ENCODE assay signal across 24 cellular contexts in genomic region chr7:47548546-47548945, GRCh38. TPM values are rescaled to one million over a fixed set of nuclear protein-coding genes. Genes with fewer than 3 reads are reported as not detected.
DNase-seq lines count a peak whose midpoint lies in the region; ATAC-seq, FAIRE-seq and TF ChIP-seq lines count a peak whose summit lies in the region.
"Had no signal": no experiment of that assay in that cellular context is flagged by ENCODE, and none has a peak within 500 bp of the region (broad histone marks: within the 10 kb centered on the region; RNA-seq: fewer than 3 reads in every experiment).

No MANE protein-coding gene starts in this region.

- CTCF ChIA-PET in MCF 10A (lab: Yijun Ruan, JAX) (interaction anchor here (0.7 kb wide), 1 partner anchor 22 kb away, joined by 3 read pairs; no protein-coding TSS in a partner anchor), mammary epithelial cell (lab: Charles Lee; ENCODE audit: low non-redundant PET) (no interaction called here)

- dilution Hi-C loops in mammary epithelial cell (cut with HindIII; ENCODE audit: low sequenced_read_pairs), result loop anchor here (5.0 kb wide), 1 partner anchor 56 kb away; no protein-coding TSS in a partner anchor

- peak overlapping the region; percentile 75 for H3K27ac Mint-ChIP-seq in MCF 10A (ENCODE audit: low read depth, unreplicated experiment)
- H3K27ac Mint-ChIP-seq: CD8-positive, alpha-beta T cell had no signal

- H3K4me2 ChIP-seq in mammary epithelial cell (ENCODE audit: insufficient read depth, low read depth, low read length), result no peak overlapping the region
- no peak overlapping the region for H3K4me2 ChIP-seq in osteoblast (ENCODE audit: insufficient read depth, low read length)
- H3K4me2 ChIP-seq: BLaER1 had no signal

- H3K9me3 Mint-ChIP-seq in MCF 10A (ENCODE audit: unreplicated experiment), result no peaks in the 10 kb centered on the region
- H3K9me3 Mint-ChIP-seq: CD8-positive, alpha-beta T cell had no signal

- no peak for ATAC-seq in HG02759 (IDR thresholded peaks at IDR 0.05; ENCODE audit: unreplicated experiment)
- ATAC-seq: CD8-positive, alpha-beta T cell; SK-N-SH treated with all-trans-retinoic acid at 6 μM for 48 hours had no signal

- H3K36me3 ChIP-seq in mammary epithelial cell (ENCODE audit: insufficient read depth, low read length) (no peaks in the 10 kb centered on the region), kidney (ENCODE audit: control insufficient read depth in 1 of 2, insufficient read depth in 2 of 2, low read length in 2 of 2) (no peaks in the 10 kb centered on the region), osteoblast (ENCODE audit: insufficient read depth, low read length) (peaks cover 15% of the 10 kb centered on the region)

- H3K4me3 ChIP-seq in mammary epithelial cell (replicated peaks in 1 of 3; ENCODE audit: insufficient read depth in 1 of 3, low read depth in 2 of 3, low read length in 3 of 3), result no peak overlapping the region
- no peak overlapping the region for H3K4me3 ChIP-seq in kidney (ENCODE audit: low read length in 2 of 2)
- no peak overlapping the region for H3K4me3 ChIP-seq in osteoblast (ENCODE audit: insufficient read depth, low read length)
- H3K4me3 ChIP-seq: BLaER1 had no signal

- TF ChIP-seq CTCF in MCF 10A (IDR thresholded peaks at IDR 0.05; ENCODE audit: unreplicated experiment) (no peak), mammary epithelial cell (conservative IDR thresholded peaks at IDR 0.05 in 1 of 2, IDR thresholded peaks at IDR 0.05 in 1 of 2; ENCODE audit: extremely low read depth in 1 of 2, insufficient read depth in 1 of 2, low read depth in 1 of 2, low read length in 2 of 2) (no peak), kidney (IDR thresholded peaks at IDR 0.05; ENCODE audit: borderline replicate concordance, extremely low read depth, insufficient read depth) (no peak), osteoblast (IDR thresholded peaks at IDR 0.05; ENCODE audit: extremely low read depth, low read depth, low read length) (no peak)

- DNase-seq in MCF 10A (ENCODE audit: unreplicated experiment) (no peak), mammary epithelial cell (no peak), kidney (peak; percentile 46), osteoblast (ENCODE audit: insufficient read length, low spot score, missing footprints) (peak; percentile 13), KBM-7 (no peak), NCI-H1105 (lab: John Stamatoyannopoulos, UW) (no peak)
- no peak for DNase-seq in activated naive CD4-positive, alpha-beta T cell treated with anti-CD3 and anti-CD28 coated beads, Interleukin-2, amount 50 U/mL, for 16 hours
- DNase-seq: ACHN; Calu3; CD8-positive, alpha-beta T cell; NCI-H1092; NCI-H1436 treated with DMSO at 0.1 percent for 48 hours; NCI-H2029; NCI-H226; NCI-H510A treated with DMSO at 0.1 percent for 48 hours; NCI-H774; NK-92 treated with Interleukin-12 subunit alpha and Interleukin-12 subunit beta, amount 100 ng/mL, for 24 hours had no signal

- intact Hi-C loops in MCF 10A (cut with micrococcal nuclease) (no loop called here), mammary epithelial cell (cut with micrococcal nuclease) (no loop called here), kidney (cut with DNase I) (no loop called here)

- H3K9ac ChIP-seq in mammary epithelial cell (ENCODE audit: insufficient read depth, low read length) (no peak overlapping the region), kidney (ENCODE audit: low read length in 2 of 2) (no peak overlapping the region)
- H3K9ac ChIP-seq: BLaER1 had no signal

- POLR2A ChIA-PET in MCF 10A (lab: Yijun Ruan, JAX), result interaction anchor here (0.7 kb wide), 1 partner anchor 50 kb away, joined by 3 read pairs; no protein-coding TSS in a partner anchor

- in situ Hi-C loops in mammary epithelial cell (cut with MboI; ENCODE audit: low sequenced_read_pairs in 2 of 2) (no loop called here), KBM-7 (cut with MboI; ENCODE audit: low pct_unique_long_range_greater_than_20kb, low sequenced_read_pairs) (no loop called here)

- 91% methylated on average over 7 of the region's 8 CpGs for WGBS in mammary epithelial cell (ENCODE audit: low coverage, missing lambda C conversion rate)

- no peak overlapping the region for H3K4me3 Mint-ChIP-seq in MCF 10A (ENCODE audit: unreplicated experiment)
- H3K4me3 Mint-ChIP-seq: CD8-positive, alpha-beta T cell had no signal

- no peaks in the 10 kb centered on the region for H3K9me3 ChIP-seq in mammary epithelial cell (replicated peaks; ENCODE audit: insufficient read depth, low read length)
- no peaks in the 10 kb centered on the region for H3K9me3 ChIP-seq in kidney (ENCODE audit: control insufficient read depth in 1 of 2, low read length in 2 of 2)
- no peaks in the 10 kb centered on the region for H3K9me3 ChIP-seq in osteoblast (ENCODE audit: low read depth, low read length)

- H3K27ac ChIP-seq in mammary epithelial cell (ENCODE audit: insufficient read depth, low read depth, low read length), result no peak overlapping the region
- no peak overlapping the region for H3K27ac ChIP-seq in kidney (ENCODE audit: low read depth in 2 of 2, low read length in 2 of 2)
- H3K27ac ChIP-seq in osteoblast (ENCODE audit: low read depth, low read length), result no peak overlapping the region
- H3K27ac ChIP-seq: 22Rv1, BLaER1 had no signal

- H3K36me3 Mint-ChIP-seq in MCF 10A (ENCODE audit: insufficient read depth, unreplicated experiment), result peaks cover 34% of the 10 kb centered on the region
- H3K36me3 Mint-ChIP-seq: CD8-positive, alpha-beta T cell had no signal

- no peaks in the 10 kb centered on the region for H3K27me3 Mint-ChIP-seq in MCF 10A (ENCODE audit: insufficient read depth, unreplicated experiment)

- peaks cover 47% of the 10 kb centered on the region for H3K4me1 Mint-ChIP-seq in MCF 10A (ENCODE audit: insufficient read depth, unreplicated experiment)

- no peak for FAIRE-seq in kidney (lab: Jason Lieb, UNC)
- FAIRE-seq: G401.6, GM12892, H1 had no signal

- H3K27me3 ChIP-seq in mammary epithelial cell (ENCODE audit: insufficient read depth, low read length), result no peaks in the 10 kb centered on the region
- H3K27me3 ChIP-seq in osteoblast (ENCODE audit: insufficient read depth, low read length), result no peaks in the 10 kb centered on the region
- H3K27me3 ChIP-seq: BLaER1 had no signal

- H2AFZ ChIP-seq in mammary epithelial cell (ENCODE audit: low read depth, low read length) (no peak overlapping the region), osteoblast (ENCODE audit: low read length) (no peak overlapping the region)

- BruUV-seq in MCF 10A (replicated peaks; lab: Mats Ljungman, UMichigan) (no TSS peak), mammary epithelial cell (replicated peaks; lab: Mats Ljungman, UMichigan) (no TSS peak)

- H3K4me1 ChIP-seq in mammary epithelial cell (ENCODE audit: insufficient read depth, low read length) (peaks cover 28% of the 10 kb centered on the region), kidney (ENCODE audit: control insufficient read depth in 1 of 2, insufficient read depth in 1 of 2, low read depth in 1 of 2, low read length in 2 of 2) (peaks cover 14 to 26% of the 10 kb centered on the region in 2 donors), osteoblast (ENCODE audit: insufficient read depth, low read length) (peaks cover 25% of the 10 kb centered on the region)

- H4K20me1 ChIP-seq in mammary epithelial cell (ENCODE audit: insufficient read depth, low read length) (no peaks in the 10 kb centered on the region), osteoblast (ENCODE audit: insufficient read depth, low read length) (peaks cover 68% of the 10 kb centered on the region)

- H3K79me2 ChIP-seq in mammary epithelial cell (ENCODE audit: insufficient read depth, low read length) (peaks cover 12% of the 10 kb centered on the region), osteoblast (ENCODE audit: insufficient read depth, low read length) (peaks cover 34% of the 10 kb centered on the region)

RNA-seq across cellular contexts. Expression of gene TNS3, which starts 33.4 kb away (rescaled TPM):
- 30.1 and 33.3 TPM in 2 replicates for total RNA-seq in MCF 10A (2022)
- 10 to 100 TPM; 15.0 to 43.5 TPM for total RNA-seq in mammary epithelial cell
- polyA plus RNA-seq in mammary epithelial cell, result 12.9 TPM
- 27.8 TPM for polyA minus RNA-seq in mammary epithelial cell
- total RNA-seq in kidney, result 198 TPM
- 38.4 TPM for polyA plus RNA-seq in kidney (ENCODE audit: insufficient read depth, low read depth, low replicate concordance)
- total RNA-seq in osteoblast, result 67.3 and 88.1 TPM in 2 replicates

Comparison
In these comparisons a context has a peak if more than half of its experiments do, and no peak if none do; other contexts are left out.
1. DNase-seq: peak in kidney (single experiment) and osteoblast (single experiment); none in MCF 10A (single experiment), mammary epithelial cell (single experiment), KBM-7 (single experiment), activated naive CD4-positive, alpha-beta T cell treated with anti-CD3 and anti-CD28 coated beads, Interleukin-2, amount 50 U/mL, for 16 hours (single experiment) and NCI-H1105 (single experiment).